1 cellular context compared by ENCODE assay signal in the genomic region with DNA sequence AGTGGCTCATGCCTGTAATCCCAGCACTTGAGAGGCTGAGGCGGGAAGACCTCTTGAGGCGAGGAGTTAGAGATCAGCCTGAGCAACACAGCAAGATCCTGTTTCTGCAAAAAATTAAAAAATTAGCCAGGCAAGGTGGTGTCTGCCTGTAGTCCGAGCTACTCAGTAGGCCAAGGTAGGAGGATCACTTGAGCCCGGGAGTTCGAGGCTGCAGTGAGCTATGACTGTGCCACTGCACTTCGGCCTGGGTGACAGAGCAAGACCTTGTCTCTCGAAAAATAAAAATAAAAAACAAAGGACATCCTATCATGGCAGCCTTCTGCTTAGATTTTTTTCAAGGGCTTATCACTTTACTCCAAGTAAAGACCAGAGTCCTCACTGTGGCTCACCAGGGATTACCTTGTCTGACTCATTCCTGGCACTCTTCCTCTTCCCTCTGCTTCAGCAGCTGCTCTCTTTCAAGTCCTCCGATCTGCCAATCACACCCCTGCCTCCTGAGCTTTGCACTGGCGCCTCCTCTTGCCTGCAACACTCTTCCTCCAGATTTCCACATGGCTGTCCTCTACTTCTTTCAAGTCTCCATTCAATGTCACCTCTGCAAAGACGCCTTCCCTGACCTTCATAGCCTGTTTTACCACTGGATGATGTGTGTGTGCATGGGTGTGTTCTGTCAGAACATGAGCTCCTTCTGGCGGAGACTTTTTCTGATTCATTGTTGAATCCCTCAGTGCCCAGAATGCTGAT.
A peak's percentile ranks its signal among the peaks of the same experiment; 100 is the strongest.
TF ChIP-seq lines count a peak whose summit lies in the region.

No MANE protein-coding gene starts in this region.

TF ChIP-seq in SK-N-SH, 30 proteins besides CTCF, POLR2A, EP300 and RAD21 (continued from another document):
- TF ChIP-seq MEF2A (IDR thresholded peaks at IDR 0.05; ENCODE audit: borderline replicate concordance, low read depth): no peak
- peak; percentile 25; the same call in 1 of the 2 replicates for TF ChIP-seq FOSL2 (IDR thresholded peaks at IDR 0.05; ENCODE audit: borderline replicate concordance, low read depth)
- no peak for TF ChIP-seq GATA2 (CRISPR knock-in tag; IDR thresholded peaks at IDR 0.05)
TF ChIP-seq in SK-N-SH: peak in this region for 5.
